17 cellular contexts compared by ENCODE assay signal in genomic region chr6:45558858-45559257, GRCh38.
DNase-seq lines count a peak whose midpoint lies in the region; ATAC-seq and TF ChIP-seq lines count a peak whose summit lies in the region.
"Had no signal": no experiment of that assay in that cellular context is flagged by ENCODE, and none has a peak within 500 bp of the region (broad histone marks: within the 10 kb centered on the region; RNA-seq: fewer than 3 reads in every experiment).

No MANE protein-coding gene starts in this region.

- H3K4me3 ChIP-seq in GM12865 (ENCODE audit: low read depth, low read length): no peak overlapping the region
- H3K4me3 ChIP-seq in right cardiac atrium (ENCODE audit: low read length): no peak overlapping the region

- ATAC-seq in GM18861 (IDR thresholded peaks at IDR 0.05; ENCODE audit: unreplicated experiment) (peak; percentile 39), HG02588 (IDR thresholded peaks at IDR 0.05; ENCODE audit: unreplicated experiment) (peak; percentile 73), right cardiac atrium (no peak)

- H3K9me3 ChIP-seq in right cardiac atrium (ENCODE audit: control insufficient read depth, low read length): no peaks in the 10 kb centered on the region

- peak overlapping the region; percentile 32 for H3K27ac Mint-ChIP-seq in T-helper 2 cell treated with Interferon-gamma antibody and Interleukin-4, amounts not matched to agents 5 μg/mL and 100 μg/mL, for 36 hours
- H3K27ac Mint-ChIP-seq: activated naive CD8-positive, alpha-beta T cell treated with anti-CD3 and anti-CD28 coated beads, Interleukin-2, amount 10 ng/mL, durations not matched to agents 7 days and 5 days; nephron progenitor cell had no signal

- H3K27me3 Mint-ChIP-seq in T-helper 2 cell treated with Interferon-gamma antibody and Interleukin-4, amounts not matched to agents 5 μg/mL and 100 μg/mL, for 36 hours (ENCODE audit: low read depth): no peaks in the 10 kb centered on the region
- H3K27me3 Mint-ChIP-seq: activated naive CD8-positive, alpha-beta T cell treated with anti-CD3 and anti-CD28 coated beads, Interleukin-2, amount 10 ng/mL, durations not matched to agents 7 days and 5 days had no signal

- peaks cover 5% of the 10 kb centered on the region for H3K4me1 ChIP-seq in right cardiac atrium (ENCODE audit: control insufficient read depth, insufficient read depth, low read length)

- H3K36me3 Mint-ChIP-seq in T-helper 2 cell treated with Interferon-gamma antibody and Interleukin-4, amounts not matched to agents 5 μg/mL and 100 μg/mL, for 36 hours (ENCODE audit: low read depth): peaks cover 15% of the 10 kb centered on the region
- H3K36me3 Mint-ChIP-seq: activated naive CD8-positive, alpha-beta T cell treated with anti-CD3 and anti-CD28 coated beads, Interleukin-2, amount 10 ng/mL, durations not matched to agents 7 days and 5 days had no signal

- no peak for TF ChIP-seq CTCF in GM12865 (IDR thresholded peaks at IDR 0.05; ENCODE audit: insufficient read depth, low read depth, low read length, missing control alignments)

- DNase-seq in GM12865 (ENCODE audit: low read depth): peak; percentile 51
- no peak for DNase-seq in T-helper 2 cell treated with Interferon-gamma antibody and Interleukin-4, amounts not matched to agents 5 μg/mL and 100 μg/mL, for 36 hours (ENCODE audit: low spot score)
- DNase-seq in globus pallidus (ENCODE audit: low spot score): no peak
- no peak for DNase-seq in right cardiac atrium
- no peak for DNase-seq in cerebellar cortex (ENCODE audit: low spot score)
- no peak for DNase-seq in iPS-NIHi11 (ENCODE audit: low spot score)
- DNase-seq: activated naive CD8-positive, alpha-beta T cell treated with anti-CD3 and anti-CD28 coated beads, Interleukin-2, amount 10 ng/mL, durations not matched to agents 7 days and 5 days; C1 segment of cervical spinal cord; cerebellar nuclear complex; IMR-90; NCI-H1092 treated with DMSO at 0.1 percent for 48 hours; nephron progenitor cell; retina; Right ventricle myocardium superior; trophoblast cell had no signal

- peaks cover 33% of the 10 kb centered on the region for H3K4me1 Mint-ChIP-seq in T-helper 2 cell treated with Interferon-gamma antibody and Interleukin-4, amounts not matched to agents 5 μg/mL and 100 μg/mL, for 36 hours (ENCODE audit: low read depth)

- intact Hi-C loops in right cardiac atrium (cut with DNase I): no loop called here

- no peaks in the 10 kb centered on the region for H3K27me3 ChIP-seq in right cardiac atrium (ENCODE audit: control insufficient read depth, insufficient read depth)

- H3K9me3 Mint-ChIP-seq in T-helper 2 cell treated with Interferon-gamma antibody and Interleukin-4, amounts not matched to agents 5 μg/mL and 100 μg/mL, for 36 hours: peaks cover 4% of the 10 kb centered on the region
- H3K9me3 Mint-ChIP-seq: activated naive CD8-positive, alpha-beta T cell treated with anti-CD3 and anti-CD28 coated beads, Interleukin-2, amount 10 ng/mL, durations not matched to agents 7 days and 5 days; nephron progenitor cell had no signal

- H3K4me3 Mint-ChIP-seq in T-helper 2 cell treated with Interferon-gamma antibody and Interleukin-4, amounts not matched to agents 5 μg/mL and 100 μg/mL, for 36 hours: peak overlapping the region; percentile 28
- H3K4me3 Mint-ChIP-seq: activated naive CD8-positive, alpha-beta T cell treated with anti-CD3 and anti-CD28 coated beads, Interleukin-2, amount 10 ng/mL, durations not matched to agents 7 days and 5 days; nephron progenitor cell had no signal

- no peak overlapping the region for H3K27ac ChIP-seq in right cardiac atrium (ENCODE audit: low read length)

Comparison
In these comparisons a context has a peak if more than half of its experiments do, and no peak if none do; other contexts are left out.
1. ATAC-seq: peak in GM18861 (single experiment) and HG02588 (single experiment); none in right cardiac atrium (0 of 2).